Comparison of ENCODE assay signal across 35 cellular contexts in genomic region chr10:37520488-37520887, GRCh38.
"Had no signal": no experiment of that assay in that cellular context is flagged by ENCODE, and none has a peak within 500 bp of the region (broad histone marks: within the 10 kb centered on the region; RNA-seq: fewer than 3 reads in every experiment).

No MANE protein-coding gene starts in this region.

- H3K4me3 ChIP-seq: K562, Peyer's patch had no signal

- H3K27ac ChIP-seq: brain microvascular endothelial cell, Peyer's patch, VCaP had no signal

- FAIRE-seq: K562 had no signal

- ATAC-seq: activated CD8-positive, alpha-beta T cell treated with anti-CD3 and anti-CD28 coated beads for 36 hours; activated T-cell treated with anti-CD3 and anti-CD28 coated beads, Interleukin-2, amount 50 U/mL, for 72 hours; activated T-helper 17 cell treated with anti-CD3 and anti-CD28 coated beads, Interleukin-2, amount 50 U/mL, for 72 hours; K562; PC-3 had no signal

- H3K4me1 ChIP-seq: Peyer's patch had no signal

- H3K36me3 ChIP-seq: brain microvascular endothelial cell, Peyer's patch had no signal

- H3K27me3 ChIP-seq: brain microvascular endothelial cell, Peyer's patch had no signal

- DNase-seq: activated CD4-positive, alpha-beta T cell treated with anti-CD3 and anti-CD28 coated beads for 1 hour; activated CD4-positive, alpha-beta T cell treated with anti-CD3 and anti-CD28 coated beads for 48 hours; activated CD4-positive, alpha-beta T cell treated with anti-CD3 and anti-CD28 coated beads, Interleukin-2, amount 50 U/mL, for 4 hours; activated CD4-positive, CD25-positive, alpha-beta regulatory T cell; activated CD8-positive, alpha-beta T cell treated with anti-CD3 and anti-CD28 coated beads for 36 hours; activated effector memory CD4-positive, alpha-beta T cell treated with anti-CD3 and anti-CD28 coated beads, Interleukin-2, amount 50 U/mL, for 16 hours; activated naive CD4-positive, alpha-beta T cell; activated naive CD4-positive, alpha-beta T cell treated with anti-CD3 and anti-CD28 coated beads, Interleukin-2, amount 50 U/mL, for 16 hours; activated naive CD8-positive, alpha-beta T cell treated with anti-CD3 and anti-CD28 coated beads for 36 hours; activated T-cell treated with anti-CD3 and anti-CD28 coated beads, Interleukin-2, amount 50 U/mL, for 1 hour; activated T-cell treated with anti-CD3 and anti-CD28 coated beads, Interleukin-2, amount 50 U/mL, for 72 hours; amniotic stem cell; aorta; brain microvascular endothelial cell; IMR-90; NCI-H1105; NCI-H1417 treated with DMSO at 0.1 percent for 48 hours; NCI-H187 treated with DMSO at 0.1 percent for 48 hours; NCI-H2081; NCI-H2171 treated with DMSO at 0.1 percent for 48 hours; NCI-H226; NCI-H446 treated with DMSO at 0.1 percent for 48 hours; NCI-H524; NCI-H69; NCI-H82; PC-3; Peyer's patch; RPMI8226; SW 1271; T-helper 1 cell; T-helper 2 cell; T-helper 9 cell had no signal

- H3K9me3 ChIP-seq: Peyer's patch had no signal
